16 cellular contexts compared by ENCODE assay signal in genomic region chr6:62652692-62653328, GRCh38.
DNase-seq lines count a peak whose midpoint lies in the region; ATAC-seq and TF ChIP-seq lines count a peak whose summit lies in the region.
"Had no signal": no experiment of that assay in that cellular context is flagged by ENCODE, and none has a peak within 500 bp of the region (broad histone marks: within the 10 kb centered on the region; RNA-seq: fewer than 3 reads in every experiment).

No MANE protein-coding gene starts in this region.

- TF ChIP-seq CTCF in fibroblast of mammary gland (conservative IDR thresholded peaks at IDR 0.05; ENCODE audit: control insufficient read depth, insufficient read depth, low read depth, low read length) (no peak), right atrium auricular region (IDR thresholded peaks at IDR 0.05) (no peak), Caco-2 (IDR thresholded peaks at IDR 0.05; ENCODE audit: insufficient read depth in 1 of 2, low read depth in 1 of 2, low read length in 1 of 2, severe bottlenecking in 1 of 2, unreplicated experiment in 1 of 2) (no peak)

- 0 out of 2 replicates have a peak, but pooled peaks cover 5% of the 10 kb centered on the region for H3K9me3 ChIP-seq in SK-N-MC (ENCODE audit: low read depth, low read length)
- peaks cover 19 to 59% (median 43%) of the 10 kb centered on the region in 5 donors for H3K9me3 ChIP-seq in subcutaneous abdominal adipose tissue (ENCODE audit: control insufficient read depth in 5 of 5, low read length in 5 of 5)
- H3K9me3 ChIP-seq in right atrium auricular region: peaks cover 14 to 44% of the 10 kb centered on the region in 2 donors
- H3K9me3 ChIP-seq in Caco-2: peaks cover 8% of the 10 kb centered on the region; the same call in 1 of the 2 replicates

- no peaks in the 10 kb centered on the region for H3K4me1 Mint-ChIP-seq in activated CD8-positive, alpha-beta T cell treated with anti-CD3 and anti-CD28 coated beads, Interleukin-2, amount 10 ng/mL, durations not matched to agents 7 days and 5 days (ENCODE audit: low read depth)
- H3K4me1 Mint-ChIP-seq in Caco-2 (ENCODE audit: low read depth, unreplicated experiment): no peaks in the 10 kb centered on the region

- H3K27ac Mint-ChIP-seq in activated CD8-positive, alpha-beta T cell treated with anti-CD3 and anti-CD28 coated beads, Interleukin-2, amount 10 ng/mL, durations not matched to agents 7 days and 5 days: no peak overlapping the region
- no peak overlapping the region for H3K27ac Mint-ChIP-seq in Caco-2 (ENCODE audit: unreplicated experiment)

- peaks cover 2% of the 10 kb centered on the region for H3K36me3 Mint-ChIP-seq in activated CD8-positive, alpha-beta T cell treated with anti-CD3 and anti-CD28 coated beads, Interleukin-2, amount 10 ng/mL, durations not matched to agents 7 days and 5 days (ENCODE audit: low read depth)
- no peaks in the 10 kb centered on the region for H3K36me3 Mint-ChIP-seq in Caco-2 (ENCODE audit: insufficient read depth, unreplicated experiment)

- POLR2A ChIA-PET in activated CD8-positive, alpha-beta T cell treated with anti-CD3 and anti-CD28 coated beads, Interleukin-2, amount 10 ng/mL, durations not matched to agents 7 days and 5 days (lab: Charles Lee): no interaction called here
- POLR2A ChIA-PET in Caco-2 (lab: Charles Lee): no interaction called here

- intact Hi-C loops in Caco-2 (cut with micrococcal nuclease; ENCODE audit: unreplicated experiment): no loop called here

- no peak overlapping the region for H3K4me3 ChIP-seq in SK-N-MC
- H3K4me3 ChIP-seq in fibroblast of mammary gland (ENCODE audit: control insufficient read depth, low read depth, low read length): no peak overlapping the region
- peak overlapping the region in 3 of 5 donors; percentile 29 to 44 (median 31) for H3K4me3 ChIP-seq in subcutaneous abdominal adipose tissue (ENCODE audit: low read depth in 1 of 5, low read length in 5 of 5)
- H3K4me3 ChIP-seq in right atrium auricular region: no peak overlapping the region
- no peak overlapping the region for H3K4me3 ChIP-seq in Caco-2 (ENCODE audit: low read depth, low read length)
- H3K4me3 ChIP-seq: ovary, uterus had no signal

- no peaks in the 10 kb centered on the region for H3K4me1 ChIP-seq in subcutaneous abdominal adipose tissue (ENCODE audit: control insufficient read depth in 5 of 5, insufficient read depth in 5 of 5, low read length in 5 of 5)
- no peaks in the 10 kb centered on the region for H3K4me1 ChIP-seq in right atrium auricular region
- no peaks in the 10 kb centered on the region for H3K4me1 ChIP-seq in Caco-2
- H3K4me1 ChIP-seq: uterus had no signal

- no TSS peak for BruUV-seq in Caco-2 (replicated peaks; lab: Mats Ljungman, UMichigan)

- H3K27me3 ChIP-seq in subcutaneous abdominal adipose tissue (ENCODE audit: control insufficient read depth in 5 of 5, insufficient read depth in 4 of 5, low read length in 5 of 5): no peaks in the 10 kb centered on the region
- H3K27me3 ChIP-seq in right atrium auricular region: no peaks in the 10 kb centered on the region
- H3K27me3 ChIP-seq in Caco-2 (replicated peaks; ENCODE audit: control insufficient read depth, insufficient read depth, low read length): no peaks in the 10 kb centered on the region
- H3K27me3 ChIP-seq: ovary, uterus had no signal

- H3K27me3 Mint-ChIP-seq in activated CD8-positive, alpha-beta T cell treated with anti-CD3 and anti-CD28 coated beads, Interleukin-2, amount 10 ng/mL, durations not matched to agents 7 days and 5 days (ENCODE audit: low read depth): no peaks in the 10 kb centered on the region
- H3K27me3 Mint-ChIP-seq in Caco-2 (ENCODE audit: insufficient read depth, unreplicated experiment): no peaks in the 10 kb centered on the region

- H3K27ac ChIP-seq in SK-N-MC (no peak overlapping the region), subcutaneous abdominal adipose tissue (ENCODE audit: low read depth, low read length) (no peak overlapping the region), right atrium auricular region (no peak overlapping the region)
- H3K27ac ChIP-seq: ovary, uterus had no signal

- H3K9ac ChIP-seq in SK-N-MC (ENCODE audit: insufficient read length) (no peak overlapping the region), subcutaneous abdominal adipose tissue (ENCODE audit: low read length in 5 of 5) (no peak overlapping the region)
- H3K9ac ChIP-seq: SK-N-SH had no signal

- ATAC-seq in activated CD8-positive, alpha-beta T cell treated with anti-CD3 and anti-CD28 coated beads, Interleukin-2, amount 10 ng/mL, durations not matched to agents 7 days and 5 days: no peak
- ATAC-seq: stimulated activated naive CD8-positive, alpha-beta T cell treated with anti-CD3 and anti-CD28 coated beads, Interleukin-15, Interleukin-2, amounts not matched to agents 100 U/mL and 50 U/mL, for 24 hours had no signal

- CTCF ChIA-PET in activated CD8-positive, alpha-beta T cell treated with anti-CD3 and anti-CD28 coated beads, Interleukin-2, amount 10 ng/mL, durations not matched to agents 7 days and 5 days (lab: Charles Lee): no interaction called here
- CTCF ChIA-PET in Caco-2 (lab: Charles Lee): no interaction called here

- H3K36me3 ChIP-seq in SK-N-MC (ENCODE audit: insufficient read depth, low read length) (no peaks in the 10 kb centered on the region), subcutaneous abdominal adipose tissue (ENCODE audit: control insufficient read depth in 5 of 5, insufficient read depth in 5 of 5, low read length in 5 of 5) (no peaks in the 10 kb centered on the region), right atrium auricular region (no peaks in the 10 kb centered on the region), Caco-2 (ENCODE audit: control insufficient read depth, insufficient read depth, low read length) (no peaks in the 10 kb centered on the region)
- H3K36me3 ChIP-seq: ovary, uterus had no signal

- peaks cover 37% of the 10 kb centered on the region for H3K9me3 Mint-ChIP-seq in activated CD8-positive, alpha-beta T cell treated with anti-CD3 and anti-CD28 coated beads, Interleukin-2, amount 10 ng/mL, durations not matched to agents 7 days and 5 days (ENCODE audit: insufficient read depth)
- peaks cover 44% of the 10 kb centered on the region for H3K9me3 Mint-ChIP-seq in Caco-2 (ENCODE audit: unreplicated experiment)

- peak; percentile 12 for DNase-seq in NCI-H82 (lab: John Stamatoyannopoulos, UW)
- DNase-seq in NCI-H82 treated with DMSO at 0.1 percent for 48 hours (lab: John Stamatoyannopoulos, UW; ENCODE audit: unreplicated experiment): no peak
- peak; percentile 1 for DNase-seq in SK-N-MC (ENCODE audit: low read depth, low spot score)
- DNase-seq in fibroblast of mammary gland (ENCODE audit: low read depth): peak; percentile 36
- no peak for DNase-seq in activated CD8-positive, alpha-beta T cell treated with anti-CD3 and anti-CD28 coated beads, Interleukin-2, amount 10 ng/mL, durations not matched to agents 7 days and 5 days
- no peak for DNase-seq in right atrium auricular region (ENCODE audit: low spot score)
- no peak for DNase-seq in Caco-2
- DNase-seq: activated CD4-positive, alpha-beta T cell treated with anti-CD3 and anti-CD28 coated beads, Interleukin-2, amount 50 U/mL, for 48 hours; anterior cingulate cortex; NCI-H1105; ovary; SK-N-SH; small intestine; stimulated activated naive CD8-positive, alpha-beta T cell treated with anti-CD3 and anti-CD28 coated beads, Interleukin-15, Interleukin-2, amounts not matched to agents 100 U/mL and 50 U/mL, for 24 hours; uterus had no signal

- no peak overlapping the region for H3K4me3 Mint-ChIP-seq in activated CD8-positive, alpha-beta T cell treated with anti-CD3 and anti-CD28 coated beads, Interleukin-2, amount 10 ng/mL, durations not matched to agents 7 days and 5 days
- H3K4me3 Mint-ChIP-seq in Caco-2 (ENCODE audit: unreplicated experiment): no peak overlapping the region

Comparison
In these comparisons a context has a peak if more than half of its experiments do, and no peak if none do; other contexts are left out.
1. DNase-seq: peak in NCI-H82 (single experiment), SK-N-MC (single experiment) and fibroblast of mammary gland (single experiment); none in NCI-H82 treated with DMSO at 0.1 percent for 48 hours (single experiment), activated CD8-positive, alpha-beta T cell treated with anti-CD3 and anti-CD28 coated beads, Interleukin-2, amount 10 ng/mL, durations not matched to agents 7 days and 5 days (single experiment), right atrium auricular region (single experiment) and Caco-2 (0 of 2).
2. H3K4me3 ChIP-seq: peak in subcutaneous abdominal adipose tissue (3 of 5); none in SK-N-MC (single experiment), fibroblast of mammary gland (single experiment), right atrium auricular region (0 of 2) and Caco-2 (single experiment).